Comparison of ENCODE assay signal across 1 cellular context in genomic region chr1:21946836-21947587, GRCh38.
TF ChIP-seq lines count a peak whose summit lies in the region.

No MANE protein-coding gene starts in this region.

TF ChIP-seq in HepG2, 621 proteins besides CTCF, POLR2A, EP300 and RAD21 (continued from another document and continues in another):
- TF ChIP-seq, protein P1, sequence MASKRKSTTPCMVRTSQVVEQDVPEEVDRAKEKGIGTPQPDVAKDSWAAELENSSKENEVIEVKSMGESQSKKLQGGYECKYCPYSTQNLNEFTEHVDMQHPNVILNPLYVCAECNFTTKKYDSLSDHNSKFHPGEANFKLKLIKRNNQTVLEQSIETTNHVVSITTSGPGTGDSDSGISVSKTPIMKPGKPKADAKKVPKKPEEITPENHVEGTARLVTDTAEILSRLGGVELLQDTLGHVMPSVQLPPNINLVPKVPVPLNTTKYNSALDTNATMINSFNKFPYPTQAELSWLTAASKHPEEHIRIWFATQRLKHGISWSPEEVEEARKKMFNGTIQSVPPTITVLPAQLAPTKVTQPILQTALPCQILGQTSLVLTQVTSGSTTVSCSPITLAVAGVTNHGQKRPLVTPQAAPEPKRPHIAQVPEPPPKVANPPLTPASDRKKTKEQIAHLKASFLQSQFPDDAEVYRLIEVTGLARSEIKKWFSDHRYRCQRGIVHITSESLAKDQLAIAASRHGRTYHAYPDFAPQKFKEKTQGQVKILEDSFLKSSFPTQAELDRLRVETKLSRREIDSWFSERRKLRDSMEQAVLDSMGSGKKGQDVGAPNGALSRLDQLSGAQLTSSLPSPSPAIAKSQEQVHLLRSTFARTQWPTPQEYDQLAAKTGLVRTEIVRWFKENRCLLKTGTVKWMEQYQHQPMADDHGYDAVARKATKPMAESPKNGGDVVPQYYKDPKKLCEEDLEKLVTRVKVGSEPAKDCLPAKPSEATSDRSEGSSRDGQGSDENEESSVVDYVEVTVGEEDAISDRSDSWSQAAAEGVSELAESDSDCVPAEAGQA (IDR thresholded peaks at IDR 0.05; ENCODE audit: low read depth) = no peak
- TF ChIP-seq, protein P1 (CRISPR knock-in tag; IDR thresholded peaks at IDR 0.05; ENCODE audit: borderline replicate concordance) = no peak
- TF ChIP-seq CBX2 (IDR thresholded peaks at IDR 0.05; ENCODE audit: low read depth, low read length) (no peak), CBX2 (CRISPR knock-in tag; IDR thresholded peaks at IDR 0.05; ENCODE audit: low read depth) (no peak), ZNF432 (CRISPR knock-in tag; IDR thresholded peaks at IDR 0.05; ENCODE audit: borderline replicate concordance) (no peak), TRIM24 (CRISPR knock-in tag; IDR thresholded peaks at IDR 0.05) (no peak), ZFX (CRISPR knock-in tag; IDR thresholded peaks at IDR 0.05; ENCODE audit: low read depth) (peak; percentile 75), POLR2G (IDR thresholded peaks at IDR 0.05; ENCODE audit: low read depth, low read length) (no peak), ZFY (CRISPR knock-in tag; IDR thresholded peaks at IDR 0.05) (no peak), ZBTB3 (CRISPR knock-in tag; IDR thresholded peaks at IDR 0.05; ENCODE audit: borderline replicate concordance, low read depth) (no peak), TRAFD1 (CRISPR knock-in tag; IDR thresholded peaks at IDR 0.05; ENCODE audit: borderline replicate concordance) (peak; percentile 86; the same call in 1 of the 2 replicates), TFAP4 (IDR thresholded peaks at IDR 0.05; ENCODE audit: borderline replicate concordance, low read depth) (peak; percentile 64; the same call in 1 of the 2 replicates), NFRKB (IDR thresholded peaks at IDR 0.05) (no peak), NCOA2 (CRISPR knock-in tag; IDR thresholded peaks at IDR 0.05) (peak; percentile 53; the same call in 1 of the 2 replicates), KMT2B (CRISPR knock-in tag; IDR thresholded peaks at IDR 0.05) (no peak), ZNF33B (CRISPR knock-in tag; IDR thresholded peaks at IDR 0.05) (no peak), MXI1 (IDR thresholded peaks at IDR 0.05; ENCODE audit: borderline replicate concordance, low read depth, low read length) (peak; percentile 91; the same call in 2 of the 3 replicates), NCOA1 (CRISPR knock-in tag; IDR thresholded peaks at IDR 0.05) (no peak), ZNF792 (CRISPR knock-in tag; IDR thresholded peaks at IDR 0.05) (peak; percentile 39; the same call in 1 of the 2 replicates), ZNF572 (CRISPR knock-in tag; IDR thresholded peaks at IDR 0.05) (no peak; the same call in 1 of the 2 replicates), ZMYM4 (CRISPR knock-in tag; IDR thresholded peaks at IDR 0.05) (no peak), HOXA9 (CRISPR knock-in tag; IDR thresholded peaks at IDR 0.05; ENCODE audit: borderline replicate concordance) (0 out of 2 replicates have a peak, but pooled peaks have one; percentile 42), ZBTB7B (CRISPR knock-in tag; IDR thresholded peaks at IDR 0.05) (no peak), IKZF1 (IDR thresholded peaks at IDR 0.05) (no peak), HIVEP1 (CRISPR knock-in tag; IDR thresholded peaks at IDR 0.05) (0 out of 2 replicates have a peak, but pooled peaks have one; percentile 53), SRF (IDR thresholded peaks at IDR 0.05; ENCODE audit: low read depth, low read length) (no peak), ZNF3 (CRISPR knock-in tag; IDR thresholded peaks at IDR 0.05) (no peak), ZNF10 (CRISPR knock-in tag; IDR thresholded peaks at IDR 0.05; ENCODE audit: borderline replicate concordance, low read depth) (no peak), ZNF746 (CRISPR knock-in tag; IDR thresholded peaks at IDR 0.05) (no peak), SIX4 (CRISPR knock-in tag; IDR thresholded peaks at IDR 0.05) (no peak), STAG1 (CRISPR knock-in tag; IDR thresholded peaks at IDR 0.05) (peak; percentile 27), ZNF484 (CRISPR knock-in tag; IDR thresholded peaks at IDR 0.05; ENCODE audit: borderline replicate concordance, low read depth) (no peak), KLF9 (CRISPR knock-in tag; IDR thresholded peaks at IDR 0.05; ENCODE audit: low read depth) (0 out of 2 replicates have a peak, but pooled peaks have one; percentile 31)
- TF ChIP-seq, protein P2, sequence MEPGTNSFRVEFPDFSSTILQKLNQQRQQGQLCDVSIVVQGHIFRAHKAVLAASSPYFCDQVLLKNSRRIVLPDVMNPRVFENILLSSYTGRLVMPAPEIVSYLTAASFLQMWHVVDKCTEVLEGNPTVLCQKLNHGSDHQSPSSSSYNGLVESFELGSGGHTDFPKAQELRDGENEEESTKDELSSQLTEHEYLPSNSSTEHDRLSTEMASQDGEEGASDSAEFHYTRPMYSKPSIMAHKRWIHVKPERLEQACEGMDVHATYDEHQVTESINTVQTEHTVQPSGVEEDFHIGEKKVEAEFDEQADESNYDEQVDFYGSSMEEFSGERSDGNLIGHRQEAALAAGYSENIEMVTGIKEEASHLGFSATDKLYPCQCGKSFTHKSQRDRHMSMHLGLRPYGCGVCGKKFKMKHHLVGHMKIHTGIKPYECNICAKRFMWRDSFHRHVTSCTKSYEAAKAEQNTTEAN (CRISPR knock-in tag; conservative IDR thresholded peaks at IDR 0.05) = 0 out of 2 replicates have a peak, but pooled peaks have one; percentile 67
- TF ChIP-seq, protein P3, sequence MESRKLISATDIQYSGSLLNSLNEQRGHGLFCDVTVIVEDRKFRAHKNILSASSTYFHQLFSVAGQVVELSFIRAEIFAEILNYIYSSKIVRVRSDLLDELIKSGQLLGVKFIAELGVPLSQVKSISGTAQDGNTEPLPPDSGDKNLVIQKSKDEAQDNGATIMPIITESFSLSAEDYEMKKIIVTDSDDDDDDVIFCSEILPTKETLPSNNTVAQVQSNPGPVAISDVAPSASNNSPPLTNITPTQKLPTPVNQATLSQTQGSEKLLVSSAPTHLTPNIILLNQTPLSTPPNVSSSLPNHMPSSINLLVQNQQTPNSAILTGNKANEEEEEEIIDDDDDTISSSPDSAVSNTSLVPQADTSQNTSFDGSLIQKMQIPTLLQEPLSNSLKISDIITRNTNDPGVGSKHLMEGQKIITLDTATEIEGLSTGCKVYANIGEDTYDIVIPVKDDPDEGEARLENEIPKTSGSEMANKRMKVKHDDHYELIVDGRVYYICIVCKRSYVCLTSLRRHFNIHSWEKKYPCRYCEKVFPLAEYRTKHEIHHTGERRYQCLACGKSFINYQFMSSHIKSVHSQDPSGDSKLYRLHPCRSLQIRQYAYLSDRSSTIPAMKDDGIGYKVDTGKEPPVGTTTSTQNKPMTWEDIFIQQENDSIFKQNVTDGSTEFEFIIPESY (CRISPR knock-in tag; IDR thresholded peaks at IDR 0.05) = no peak; the same call in 1 of the 2 replicates
- TF ChIP-seq, protein P4, sequence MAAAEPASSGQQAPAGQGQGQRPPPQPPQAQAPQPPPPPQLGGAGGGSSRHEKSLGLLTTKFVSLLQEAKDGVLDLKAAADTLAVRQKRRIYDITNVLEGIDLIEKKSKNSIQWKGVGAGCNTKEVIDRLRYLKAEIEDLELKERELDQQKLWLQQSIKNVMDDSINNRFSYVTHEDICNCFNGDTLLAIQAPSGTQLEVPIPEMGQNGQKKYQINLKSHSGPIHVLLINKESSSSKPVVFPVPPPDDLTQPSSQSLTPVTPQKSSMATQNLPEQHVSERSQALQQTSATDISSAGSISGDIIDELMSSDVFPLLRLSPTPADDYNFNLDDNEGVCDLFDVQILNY (CRISPR knock-in tag; conservative IDR thresholded peaks at IDR 0.05) = no peak
- TF ChIP-seq, protein P5, sequence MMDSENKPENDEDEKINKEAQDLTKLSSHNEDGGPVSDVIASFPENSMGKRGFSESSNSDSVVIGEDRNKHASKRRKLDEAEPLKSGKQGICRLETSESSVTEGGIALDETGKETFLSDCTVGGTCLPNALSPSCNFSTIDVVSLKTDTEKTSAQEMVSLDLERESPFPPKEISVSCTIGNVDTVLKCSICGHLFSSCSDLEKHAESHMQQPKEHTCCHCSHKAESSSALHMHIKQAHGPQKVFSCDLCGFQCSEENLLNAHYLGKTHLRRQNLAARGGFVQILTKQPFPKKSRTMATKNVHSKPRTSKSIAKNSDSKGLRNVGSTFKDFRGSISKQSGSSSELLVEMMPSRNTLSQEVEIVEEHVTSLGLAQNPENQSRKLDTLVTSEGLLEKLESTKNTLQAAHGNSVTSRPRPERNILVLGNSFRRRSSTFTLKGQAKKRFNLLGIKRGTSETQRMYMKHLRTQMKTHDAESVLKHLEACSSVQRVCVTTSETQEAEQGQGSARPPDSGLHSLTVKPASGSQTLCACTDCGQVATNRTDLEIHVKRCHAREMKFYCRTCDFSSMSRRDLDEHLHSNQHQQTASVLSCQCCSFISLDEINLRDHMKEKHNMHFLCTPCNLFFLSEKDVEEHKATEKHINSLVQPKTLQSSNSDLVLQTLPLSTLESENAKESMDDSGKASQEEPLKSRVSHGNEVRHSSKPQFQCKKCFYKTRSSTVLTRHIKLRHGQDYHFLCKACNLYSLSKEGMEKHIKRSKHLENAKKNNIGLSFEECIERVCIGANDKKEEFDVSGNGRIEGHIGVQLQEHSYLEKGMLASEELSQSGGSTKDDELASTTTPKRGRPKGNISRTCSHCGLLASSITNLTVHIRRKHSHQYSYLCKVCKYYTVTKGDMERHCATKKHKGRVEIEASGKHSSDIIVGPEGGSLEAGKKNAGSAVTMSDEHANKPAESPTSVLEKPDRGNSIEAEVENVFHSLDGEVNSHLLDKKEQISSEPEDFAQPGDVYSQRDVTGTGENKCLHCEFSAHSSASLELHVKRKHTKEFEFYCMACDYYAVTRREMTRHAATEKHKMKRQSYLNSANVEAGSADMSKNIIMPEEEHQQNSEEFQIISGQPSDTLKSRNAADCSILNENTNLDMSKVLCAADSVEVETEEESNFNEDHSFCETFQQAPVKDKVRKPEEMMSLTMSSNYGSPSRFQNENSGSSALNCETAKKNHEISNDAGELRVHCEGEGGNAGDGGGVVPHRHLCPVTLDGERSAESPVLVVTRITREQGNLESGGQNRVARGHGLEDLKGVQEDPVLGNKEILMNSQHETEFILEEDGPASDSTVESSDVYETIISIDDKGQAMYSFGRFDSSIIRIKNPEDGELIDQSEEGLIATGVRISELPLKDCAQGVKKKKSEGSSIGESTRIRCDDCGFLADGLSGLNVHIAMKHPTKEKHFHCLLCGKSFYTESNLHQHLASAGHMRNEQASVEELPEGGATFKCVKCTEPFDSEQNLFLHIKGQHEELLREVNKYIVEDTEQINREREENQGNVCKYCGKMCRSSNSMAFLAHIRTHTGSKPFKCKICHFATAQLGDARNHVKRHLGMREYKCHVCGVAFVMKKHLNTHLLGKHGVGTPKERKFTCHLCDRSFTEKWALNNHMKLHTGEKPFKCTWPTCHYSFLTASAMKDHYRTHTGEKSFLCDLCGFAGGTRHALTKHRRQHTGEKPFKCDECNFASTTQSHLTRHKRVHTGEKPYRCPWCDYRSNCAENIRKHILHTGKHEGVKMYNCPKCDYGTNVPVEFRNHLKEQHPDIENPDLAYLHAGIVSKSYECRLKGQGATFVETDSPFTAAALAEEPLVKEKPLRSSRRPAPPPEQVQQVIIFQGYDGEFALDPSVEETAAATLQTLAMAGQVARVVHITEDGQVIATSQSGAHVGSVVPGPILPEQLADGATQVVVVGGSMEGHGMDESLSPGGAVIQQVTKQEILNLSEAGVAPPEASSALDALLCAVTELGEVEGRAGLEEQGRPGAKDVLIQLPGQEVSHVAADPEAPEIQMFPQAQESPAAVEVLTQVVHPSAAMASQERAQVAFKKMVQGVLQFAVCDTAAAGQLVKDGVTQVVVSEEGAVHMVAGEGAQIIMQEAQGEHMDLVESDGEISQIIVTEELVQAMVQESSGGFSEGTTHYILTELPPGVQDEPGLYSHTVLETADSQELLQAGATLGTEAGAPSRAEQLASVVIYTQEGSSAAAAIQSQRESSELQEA (CRISPR knock-in tag; IDR thresholded peaks at IDR 0.05; ENCODE audit: not compliant biosample characterization) = no peak
- TF ChIP-seq, protein P6, sequence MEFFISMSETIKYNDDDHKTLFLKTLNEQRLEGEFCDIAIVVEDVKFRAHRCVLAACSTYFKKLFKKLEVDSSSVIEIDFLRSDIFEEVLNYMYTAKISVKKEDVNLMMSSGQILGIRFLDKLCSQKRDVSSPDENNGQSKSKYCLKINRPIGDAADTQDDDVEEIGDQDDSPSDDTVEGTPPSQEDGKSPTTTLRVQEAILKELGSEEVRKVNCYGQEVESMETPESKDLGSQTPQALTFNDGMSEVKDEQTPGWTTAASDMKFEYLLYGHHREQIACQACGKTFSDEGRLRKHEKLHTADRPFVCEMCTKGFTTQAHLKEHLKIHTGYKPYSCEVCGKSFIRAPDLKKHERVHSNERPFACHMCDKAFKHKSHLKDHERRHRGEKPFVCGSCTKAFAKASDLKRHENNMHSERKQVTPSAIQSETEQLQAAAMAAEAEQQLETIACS (CRISPR knock-in tag; IDR thresholded peaks at IDR 0.05) = no peak
